In genomic region chr2:195657634-195658540, GRCh38 we compare ENCODE assay signal across 1 cellular context.
A peak's percentile ranks its signal among the peaks of the same experiment; 100 is the strongest.
TF ChIP-seq lines count a peak whose summit lies in the region.

No MANE protein-coding gene starts in this region.

TF ChIP-seq in H1, 55 proteins besides CTCF, POLR2A, EP300 and RAD21 (continued from another document):
- TF ChIP-seq PHF8 (conservative IDR thresholded peaks at IDR 0.05; ENCODE audit: low read depth, low read length), result peak; percentile 41; the same call in 1 of the 2 replicates
- TF ChIP-seq CEBPB (IDR thresholded peaks at IDR 0.05; ENCODE audit: low read depth, low read length), result no peak
- no peak for TF ChIP-seq SP2 (IDR thresholded peaks at IDR 0.05; ENCODE audit: low read length)
- peak in 1 of 2 experiments; percentile 45; a peak in 1 of 4 replicates for TF ChIP-seq SIN3A (conservative IDR thresholded peaks at IDR 0.05 in 1 of 2, IDR thresholded peaks at IDR 0.05 in 1 of 2; ENCODE audit: low read depth in 1 of 2, low read length in 2 of 2)
- TF ChIP-seq POLR2AphosphoS5 (IDR thresholded peaks at IDR 0.05; ENCODE audit: low read depth, low read length), result peak; percentile 85
- no peak for TF ChIP-seq SIRT6 (IDR thresholded peaks at IDR 0.05; ENCODE audit: low read length)
- TF ChIP-seq EGR1 (IDR thresholded peaks at IDR 0.05; ENCODE audit: borderline replicate concordance, low read depth, low read length), result no peak
- TF ChIP-seq CTBP2 (IDR thresholded peaks at IDR 0.05; ENCODE audit: borderline replicate concordance, insufficient read depth, insufficient read length, low read length), result no peak
- no peak for TF ChIP-seq RBBP5 (IDR thresholded peaks at IDR 0.05; ENCODE audit: borderline replicate concordance, low read depth, low read length)
- no peak for TF ChIP-seq EZH2 (IDR thresholded peaks at IDR 0.05; ENCODE audit: low read depth, low read length, severe bottlenecking)
- TF ChIP-seq GABPA (IDR thresholded peaks at IDR 0.05; ENCODE audit: borderline replicate concordance, insufficient read depth, low read length), result no peak
- no peak for TF ChIP-seq E2F6 (IDR thresholded peaks at IDR 0.05)
- no peak for TF ChIP-seq SIX5 (IDR thresholded peaks at IDR 0.05; ENCODE audit: low read depth, low read length)
- no peak for TF ChIP-seq NANOG (IDR thresholded peaks at IDR 0.05; ENCODE audit: insufficient read depth, low read depth, low read length, poor library complexity, severe bottlenecking)
- 0 out of 2 replicates have a peak, but pooled peaks have one; percentile 38 for TF ChIP-seq SP4 (IDR thresholded peaks at IDR 0.05; ENCODE audit: low read length)
- TF ChIP-seq TEAD4 (IDR thresholded peaks at IDR 0.05; ENCODE audit: low read depth, low read length), result no peak
- TF ChIP-seq YY1 (IDR thresholded peaks at IDR 0.05; ENCODE audit: low read depth, low read length), result no peak
- no peak for TF ChIP-seq CHD2 (IDR thresholded peaks at IDR 0.05; ENCODE audit: low read length)
- TF ChIP-seq RFX5 (IDR thresholded peaks at IDR 0.05; ENCODE audit: borderline replicate concordance, low read depth, low read length), result no peak
- peak; percentile 40; the same call in 1 of the 2 replicates for TF ChIP-seq TBP (IDR thresholded peaks at IDR 0.05; ENCODE audit: low read depth, low read length)
- TF ChIP-seq TCF12 (IDR thresholded peaks at IDR 0.05; ENCODE audit: low read depth, low read length), result no peak
- TF ChIP-seq BACH1 (IDR thresholded peaks at IDR 0.05; ENCODE audit: low read length), result no peak
- TF ChIP-seq CHD7 (IDR thresholded peaks at IDR 0.05; ENCODE audit: insufficient replicate concordance, low read length), result no peak
- TF ChIP-seq CHD1 (IDR thresholded peaks at IDR 0.05; ENCODE audit: low read depth, low read length), result no peak; the same call in 1 of the 2 replicates
- no peak for TF ChIP-seq SRF (IDR thresholded peaks at IDR 0.05; ENCODE audit: low read depth, low read length)
- TF ChIP-seq KDM1A (IDR thresholded peaks at IDR 0.05; ENCODE audit: borderline replicate concordance, low read length), result no peak
- no peak for TF ChIP-seq HDAC2 (IDR thresholded peaks at IDR 0.05; ENCODE audit: borderline replicate concordance in 1 of 2, low read depth in 2 of 2, low read length in 2 of 2)
- TF ChIP-seq USF2 (IDR thresholded peaks at IDR 0.05; ENCODE audit: low read length), result peak; percentile 68
- no peak for TF ChIP-seq BRCA1 (IDR thresholded peaks at IDR 0.05; ENCODE audit: low read depth, low read length)
- peak; percentile 93 for TF ChIP-seq ASH2L (IDR thresholded peaks at IDR 0.05; ENCODE audit: low read length)
- TF ChIP-seq CBX8 (IDR thresholded peaks at IDR 0.05; ENCODE audit: borderline replicate concordance, low read depth, low read length), result no peak
- TF ChIP-seq POU5F1 (IDR thresholded peaks at IDR 0.05; ENCODE audit: low read depth, low read length), result no peak
- TF ChIP-seq TAF7 (optimal IDR thresholded peaks at IDR 0.05; ENCODE audit: borderline replicate concordance, low read depth, low read length), result no peak
- no peak for TF ChIP-seq HDAC6 (IDR thresholded peaks at IDR 0.05; ENCODE audit: low read depth, low read length)
- no peak for TF ChIP-seq BCL11A (IDR thresholded peaks at IDR 0.05; ENCODE audit: low read depth in 2 of 2, low read length in 2 of 2)
- no peak for TF ChIP-seq SP1 (IDR thresholded peaks at IDR 0.05; ENCODE audit: low read depth, low read length)
- TF ChIP-seq ZNF274 (IDR thresholded peaks at IDR 0.05; ENCODE audit: borderline replicate concordance, extremely low read depth, low read length), result no peak
- TF ChIP-seq RXRA (IDR thresholded peaks at IDR 0.05; ENCODE audit: insufficient read depth, low read depth, low read length), result no peak
- TF ChIP-seq MAX (IDR thresholded peaks at IDR 0.05), result peak; percentile 71
- no peak for TF ChIP-seq JUN (IDR thresholded peaks at IDR 0.05; ENCODE audit: low read depth, low read length)
